ENCODE assay signal across 23 cellular contexts in genomic region chr14:97699026-97699425, GRCh38.
"Had no signal": no experiment of that assay in that cellular context is flagged by ENCODE, and none has a peak within 500 bp of the region (broad histone marks: within the 10 kb centered on the region; RNA-seq: fewer than 3 reads in every experiment).

No MANE protein-coding gene starts in this region.

- H3K27ac Mint-ChIP-seq: activated B cell treated with CpG ODN at 0.5 μM for 24 hours; activated naive CD8-positive, alpha-beta T cell treated with anti-CD3 and anti-CD28 coated beads, Interleukin-2, amount 50 U/mL, for 24 hours; dendritic cell treated with granulocyte-macrophage colony-stimulating factor and Interleukin-4, amounts not matched to agents 40 ng/mL and 50 ng/mL, for 4 days had no signal

- H3K36me3 ChIP-seq: cardiac muscle cell, left ventricle myocardium inferior, neutrophil, ovary, right atrium auricular region, spleen, thyroid gland had no signal

- H3K27ac ChIP-seq: cardiac muscle cell, left ventricle myocardium inferior, neutrophil, ovary, psoas muscle, right atrium auricular region, spleen, thyroid gland had no signal

- H3K4me1 Mint-ChIP-seq: activated B cell treated with CpG ODN at 0.5 μM for 24 hours, nephron had no signal

- H3K27me3 Mint-ChIP-seq: activated B cell treated with CpG ODN at 0.5 μM for 24 hours; activated naive CD8-positive, alpha-beta T cell treated with anti-CD3 and anti-CD28 coated beads, Interleukin-2, amount 50 U/mL, for 24 hours; dendritic cell treated with granulocyte-macrophage colony-stimulating factor and Interleukin-4, amounts not matched to agents 40 ng/mL and 50 ng/mL, for 4 days had no signal

- H3K4me1 ChIP-seq: left ventricle myocardium inferior, psoas muscle, right atrium auricular region, thyroid gland had no signal

- H3K4me3 Mint-ChIP-seq: activated B cell treated with CpG ODN at 0.5 μM for 24 hours; activated naive CD8-positive, alpha-beta T cell treated with anti-CD3 and anti-CD28 coated beads, Interleukin-2, amount 50 U/mL, for 24 hours; dendritic cell treated with granulocyte-macrophage colony-stimulating factor and Interleukin-4, amounts not matched to agents 40 ng/mL and 50 ng/mL, for 4 days; nephron had no signal

- DNase-seq: activated B cell treated with CpG ODN at 0.5 μM for 24 hours; activated CD4-positive, alpha-beta T cell treated with anti-CD3 and anti-CD28 coated beads for 4 hours; activated naive CD4-positive, alpha-beta T cell; activated naive CD8-positive, alpha-beta T cell treated with anti-CD3 and anti-CD28 coated beads, Interleukin-2, amount 50 U/mL, for 24 hours; activated T-cell treated with anti-CD3 and anti-CD28 coated beads, Interleukin-2, amount 50 U/mL, for 1 hour; effector CD8-positive, alpha-beta T cell; glutamatergic neuron; hippocampal formation; left ventricle myocardium inferior; ovary; psoas muscle; spleen; stimulated activated CD4-positive, alpha-beta T cell treated with anti-CD3 and anti-CD28 coated beads, Interleukin-4, amount 100 ng/mL, for 1 hour; stimulated activated naive CD4-positive, alpha-beta T cell treated with Interleukin-2 at 50 U/mL for 16 hours; substantia nigra; T-helper 1 cell; thyroid gland had no signal

- H3K4me3 ChIP-seq: cardiac muscle cell, left ventricle myocardium inferior, ovary, psoas muscle, right atrium auricular region, spleen, thyroid gland had no signal

- ATAC-seq: activated naive CD8-positive, alpha-beta T cell treated with anti-CD3 and anti-CD28 coated beads, Interleukin-2, amount 50 U/mL, for 24 hours; esophagus mucosa; psoas muscle had no signal

- H3K9me3 ChIP-seq: neutrophil, ovary, psoas muscle, thyroid gland had no signal

- H3K27me3 ChIP-seq: cardiac muscle cell, ovary, right atrium auricular region, thyroid gland had no signal
